19 cellular contexts compared by ENCODE assay signal in the genomic region with DNA sequence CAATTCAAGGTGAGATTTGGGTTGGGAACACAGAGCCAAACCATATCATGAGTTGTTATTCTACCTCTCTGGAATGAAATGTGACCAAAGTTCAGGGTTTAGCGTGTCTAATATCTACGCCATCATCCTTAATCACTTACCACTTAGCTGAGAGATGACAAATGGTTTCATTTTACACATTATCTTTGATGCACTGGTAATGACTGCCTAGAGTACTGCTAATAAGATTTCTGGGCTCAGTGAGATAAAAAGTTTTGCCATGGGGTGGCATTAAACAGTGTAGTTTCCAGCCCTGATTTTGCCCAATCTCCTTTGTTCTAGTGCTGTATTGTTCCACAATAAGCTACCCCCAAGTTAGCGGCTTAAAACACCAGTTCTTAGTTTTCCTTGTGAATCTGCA.
DNase-seq lines count a peak whose midpoint lies in the region; ATAC-seq, FAIRE-seq and TF ChIP-seq lines count a peak whose summit lies in the region.
"Had no signal": no experiment of that assay in that cellular context is flagged by ENCODE, and none has a peak within 500 bp of the region (broad histone marks: within the 10 kb centered on the region; RNA-seq: fewer than 3 reads in every experiment).

No MANE protein-coding gene starts in this region.

- H3K27me3 Mint-ChIP-seq in CD4-positive, CD25-positive, alpha-beta regulatory T cell: no peaks in the 10 kb centered on the region
- peaks cover 11% of the 10 kb centered on the region for H3K27me3 Mint-ChIP-seq in T-helper 2 cell treated with Interferon-gamma antibody and Interleukin-4, amounts not matched to agents 5 μg/mL and 100 μg/mL, for 36 hours (ENCODE audit: low read depth)
- H3K27me3 Mint-ChIP-seq: CD4-positive, alpha-beta memory T cell had no signal

- H3K4me3 Mint-ChIP-seq in CD4-positive, CD25-positive, alpha-beta regulatory T cell: no peak overlapping the region
- no peak overlapping the region for H3K4me3 Mint-ChIP-seq in T-helper 2 cell treated with Interferon-gamma antibody and Interleukin-4, amounts not matched to agents 5 μg/mL and 100 μg/mL, for 36 hours
- H3K4me3 Mint-ChIP-seq: CD4-positive, alpha-beta memory T cell had no signal

- POLR2A ChIA-PET in SK-N-SH (lab: Yijun Ruan, JAX): no interaction called here

- ATAC-seq in activated CD4-positive, CD25-positive, alpha-beta regulatory T cell treated with anti-CD3 and anti-CD28 coated beads, Interleukin-2, amount 50 U/mL, for 24 hours: peak; percentile 92 to 93
- ATAC-seq in CD4-positive, CD25-positive, alpha-beta regulatory T cell (ENCODE audit: low read depth in 2 of 2): no peak
- ATAC-seq: HCT116 had no signal

- H3K9me3 Mint-ChIP-seq in CD4-positive, CD25-positive, alpha-beta regulatory T cell: no peaks in the 10 kb centered on the region
- no peaks in the 10 kb centered on the region for H3K9me3 Mint-ChIP-seq in T-helper 2 cell treated with Interferon-gamma antibody and Interleukin-4, amounts not matched to agents 5 μg/mL and 100 μg/mL, for 36 hours
- H3K9me3 Mint-ChIP-seq: CD4-positive, alpha-beta memory T cell had no signal

- H3K4me1 ChIP-seq in CD4-positive, CD25-positive, alpha-beta regulatory T cell (ENCODE audit: control insufficient read depth, insufficient read depth, low read length, poor library complexity, severe bottlenecking): peaks cover 5% of the 10 kb centered on the region
- peaks cover 0 to 7% of the 10 kb centered on the region in 2 experiments; a peak in 1 of 4 replicates for H3K4me1 ChIP-seq in SK-N-SH (ENCODE audit: control insufficient read depth in 1 of 2, insufficient read depth in 2 of 2, low read depth in 1 of 2, low read length in 1 of 2)
- H3K4me1 ChIP-seq: BE2C had no signal

- no peak overlapping the region for H3K9ac ChIP-seq in SK-N-SH

- CTCF ChIA-PET in SK-N-SH (lab: Yijun Ruan, JAX): interaction anchor here (0.8 to 1.4 kb wide), 3 partner anchors 11 to 100 kb away, joined by 3 to 4 read pairs (median 3); no protein-coding TSS in a partner anchor

- no peak for DNase-seq in activated CD4-positive, CD25-positive, alpha-beta regulatory T cell treated with anti-CD3 and anti-CD28 coated beads, Interleukin-2, amount 50 U/mL, for 72 hours
- DNase-seq in CD4-positive, CD25-positive, alpha-beta regulatory T cell: no peak
- DNase-seq in SK-N-SH (peak; percentile 45), bronchial epithelial cell (ENCODE audit: low read depth) (peak; percentile 47), Kasumi-1 (lab: John Stamatoyannopoulos, UW) (no peak), COLO829 (ENCODE audit: low spot score) (no peak)
- DNase-seq in T-helper 2 cell treated with Interferon-gamma antibody and Interleukin-4, amounts not matched to agents 5 μg/mL and 100 μg/mL, for 36 hours (ENCODE audit: low spot score): no peak
- DNase-seq: 8988T; BE2C; CD4-positive, alpha-beta memory T cell; KBM-7; NCI-H1048; NCI-H226; NCI-H524 treated with DMSO at 0.1 percent for 48 hours; NK-92 treated with Interleukin-12 subunit alpha and Interleukin-12 subunit beta, amount 100 ng/mL, for 24 hours; SHP77 had no signal

- H3K4me2 ChIP-seq in SK-N-SH: no peak overlapping the region

- no peaks in the 10 kb centered on the region for H3K36me3 Mint-ChIP-seq in CD4-positive, CD25-positive, alpha-beta regulatory T cell
- H3K36me3 Mint-ChIP-seq in T-helper 2 cell treated with Interferon-gamma antibody and Interleukin-4, amounts not matched to agents 5 μg/mL and 100 μg/mL, for 36 hours (ENCODE audit: low read depth): no peaks in the 10 kb centered on the region
- H3K36me3 Mint-ChIP-seq: CD4-positive, alpha-beta memory T cell had no signal

- H3K27ac ChIP-seq in CD4-positive, CD25-positive, alpha-beta regulatory T cell (ENCODE audit: insufficient read depth, low read length, poor library complexity, severe bottlenecking): no peak overlapping the region
- peak overlapping the region in 1 of 2 experiments; percentile 50; a peak in 1 of 4 replicates for H3K27ac ChIP-seq in SK-N-SH (ENCODE audit: low read depth in 2 of 2, low read length in 1 of 2)

- H3K27ac Mint-ChIP-seq in CD4-positive, CD25-positive, alpha-beta regulatory T cell: peak overlapping the region in 2 of 3 donors; percentile 72 to 74
- H3K27ac Mint-ChIP-seq in T-helper 2 cell treated with Interferon-gamma antibody and Interleukin-4, amounts not matched to agents 5 μg/mL and 100 μg/mL, for 36 hours: no peak overlapping the region

- no peaks in the 10 kb centered on the region for H3K79me2 ChIP-seq in SK-N-SH (ENCODE audit: insufficient read depth)

- H4K20me1 ChIP-seq in SK-N-SH (ENCODE audit: insufficient read depth): no peaks in the 10 kb centered on the region

- FAIRE-seq in bronchial epithelial cell (lab: Jason Lieb, UNC): peak; percentile 36
- FAIRE-seq: G401.6 had no signal

- 12% methylated on average over 3 of the region's 3 CpGs for WGBS in SK-N-SH (ENCODE audit: low lambda C conversion rate)

- no peak overlapping the region for H2AFZ ChIP-seq in SK-N-SH (ENCODE audit: low read depth)

- TF ChIP-seq CTCF in SK-N-SH (IDR thresholded peaks at IDR 0.05): no peak
- no peak for TF ChIP-seq CTCF in bronchial epithelial cell (IDR thresholded peaks at IDR 0.05; ENCODE audit: insufficient read depth, low read length, severe bottlenecking)

- no peaks in the 10 kb centered on the region for H3K9me2 ChIP-seq in SK-N-SH

- peaks cover 0 to 34% (median 22%) of the 10 kb centered on the region in 4 donors for H3K4me1 Mint-ChIP-seq in CD4-positive, CD25-positive, alpha-beta regulatory T cell
- H3K4me1 Mint-ChIP-seq in T-helper 2 cell treated with Interferon-gamma antibody and Interleukin-4, amounts not matched to agents 5 μg/mL and 100 μg/mL, for 36 hours (ENCODE audit: low read depth): peaks cover 8% of the 10 kb centered on the region

- H3K27me3 ChIP-seq in CD4-positive, CD25-positive, alpha-beta regulatory T cell (ENCODE audit: control insufficient read depth, insufficient read depth, low read length): no peaks in the 10 kb centered on the region
- H3K27me3 ChIP-seq in SK-N-SH (ENCODE audit: insufficient read depth) (no peaks in the 10 kb centered on the region), bronchial epithelial cell (ENCODE audit: control insufficient read depth, insufficient read depth, low read length) (no peaks in the 10 kb centered on the region)
- H3K27me3 ChIP-seq: BE2C had no signal

- no peaks in the 10 kb centered on the region for H3F3A ChIP-seq in SK-N-SH (replicated peaks; ENCODE audit: insufficient read depth)

- TF ChIP-seq RAD21 in SK-N-SH (IDR thresholded peaks at IDR 0.05; ENCODE audit: low read length): no peak

- H3K9me3 ChIP-seq in CD4-positive, CD25-positive, alpha-beta regulatory T cell (ENCODE audit: control insufficient read depth in 2 of 2, low read length in 2 of 2): no peaks in the 10 kb centered on the region
- no peaks in the 10 kb centered on the region for H3K9me3 ChIP-seq in SK-N-SH
- H3K9me3 ChIP-seq: BE2C had no signal

- no peaks in the 10 kb centered on the region for H3K36me3 ChIP-seq in CD4-positive, CD25-positive, alpha-beta regulatory T cell (ENCODE audit: control insufficient read depth, insufficient read depth, low read length)
- H3K36me3 ChIP-seq in SK-N-SH (replicated peaks in 1 of 2; ENCODE audit: control insufficient read depth in 1 of 2, insufficient read depth in 2 of 2, low read length in 1 of 2): no peaks in the 10 kb centered on the region
- no peaks in the 10 kb centered on the region for H3K36me3 ChIP-seq in bronchial epithelial cell (ENCODE audit: control insufficient read depth, insufficient read depth, low read length)
- H3K36me3 ChIP-seq: BE2C had no signal

- no peak overlapping the region for H3K4me3 ChIP-seq in CD4-positive, CD25-positive, alpha-beta regulatory T cell (ENCODE audit: low read depth, low read length)
- H3K4me3 ChIP-seq in SK-N-SH (ENCODE audit: low read depth in 2 of 2, low read length in 1 of 2) (no peak overlapping the region), bronchial epithelial cell (ENCODE audit: low read depth, low read length) (no peak overlapping the region)

- TF ChIP-seq EP300 in SK-N-SH (IDR thresholded peaks at IDR 0.05; ENCODE audit: borderline replicate concordance in 1 of 2, low read depth in 1 of 2, low read length in 1 of 2): peak in 1 of 2 experiments; percentile 79; a peak in 1 of 4 replicates

TF ChIP-seq in SK-N-SH, 30 proteins besides CTCF, POLR2A, EP300 and RAD21:
- no peak for TF ChIP-seq IRF3 (IDR thresholded peaks at IDR 0.05; ENCODE audit: low read depth, low read length)
- peak; percentile 85 for TF ChIP-seq GATA2 (CRISPR knock-in tag; IDR thresholded peaks at IDR 0.05)
- peak; percentile 69 for TF ChIP-seq RCOR1 (IDR thresholded peaks at IDR 0.05; ENCODE audit: low read length)
- TF ChIP-seq MXI1 (IDR thresholded peaks at IDR 0.05; ENCODE audit: low read depth, low read length): peak; percentile 36; the same call in 1 of the 2 replicates
- TF ChIP-seq GABPA (IDR thresholded peaks at IDR 0.05; ENCODE audit: low read depth): no peak

Comparison
In these comparisons a context has a peak if more than half of its experiments do, and no peak if none do; other contexts are left out.
1. ATAC-seq: peak in activated CD4-positive, CD25-positive, alpha-beta regulatory T cell treated with anti-CD3 and anti-CD28 coated beads, Interleukin-2, amount 50 U/mL, for 24 hours (2 of 2); none in CD4-positive, CD25-positive, alpha-beta regulatory T cell (0 of 2).
2. DNase-seq: peak in SK-N-SH (single experiment) and bronchial epithelial cell (single experiment); none in activated CD4-positive, CD25-positive, alpha-beta regulatory T cell treated with anti-CD3 and anti-CD28 coated beads, Interleukin-2, amount 50 U/mL, for 72 hours (single experiment), CD4-positive, CD25-positive, alpha-beta regulatory T cell (0 of 3), Kasumi-1 (0 of 2), T-helper 2 cell treated with Interferon-gamma antibody and Interleukin-4, amounts not matched to agents 5 μg/mL and 100 μg/mL, for 36 hours (single experiment) and COLO829 (single experiment).